Comparison of ENCODE assay signal across 8 cellular contexts in genomic region chr4:128286474-128287158, GRCh38. TPM values are rescaled to one million over a fixed set of nuclear protein-coding genes. Genes with fewer than 3 reads are reported as not detected.
A peak's percentile ranks its signal among the peaks of the same experiment; 100 is the strongest.
DNase-seq lines count a peak whose midpoint lies in the region; ATAC-seq lines count a peak whose summit lies in the region.

No MANE protein-coding gene starts in this region.

- peak; percentile 33 for DNase-seq in NCI-H146 (lab: John Stamatoyannopoulos, UW)
- no peak for DNase-seq in NCI-H146 treated with DMSO at 0.1 percent for 48 hours (lab: John Stamatoyannopoulos, UW; ENCODE audit: unreplicated experiment)
- peak; percentile 25 for DNase-seq in H4 (ENCODE audit: low spot score)
- peak; percentile 22 for DNase-seq in NCI-H2171 (lab: John Stamatoyannopoulos, UW)
- DNase-seq in activated T-cell treated with anti-CD3 and anti-CD28 coated beads, Interleukin-2, amount 50 U/mL, for 48 hours: peak; percentile 24
- DNase-seq in germinal center (ENCODE audit: low spot score): peak; percentile 57
- peak; percentile 50 for DNase-seq in retina

- ATAC-seq in HG03025 (IDR thresholded peaks at IDR 0.05; ENCODE audit: low FRiP score, unreplicated experiment): no peak

RNA-seq across cellular contexts. Expression of gene PGRMC2, which starts 1.0 kb away (rescaled TPM):
- total RNA-seq in H4 (2014; rRNA removed; shearing (Covaris generic)): 20.6 and 32.5 TPM in 2 replicates
